Comparison of ENCODE assay signal across 1 cellular context in the genomic region with DNA sequence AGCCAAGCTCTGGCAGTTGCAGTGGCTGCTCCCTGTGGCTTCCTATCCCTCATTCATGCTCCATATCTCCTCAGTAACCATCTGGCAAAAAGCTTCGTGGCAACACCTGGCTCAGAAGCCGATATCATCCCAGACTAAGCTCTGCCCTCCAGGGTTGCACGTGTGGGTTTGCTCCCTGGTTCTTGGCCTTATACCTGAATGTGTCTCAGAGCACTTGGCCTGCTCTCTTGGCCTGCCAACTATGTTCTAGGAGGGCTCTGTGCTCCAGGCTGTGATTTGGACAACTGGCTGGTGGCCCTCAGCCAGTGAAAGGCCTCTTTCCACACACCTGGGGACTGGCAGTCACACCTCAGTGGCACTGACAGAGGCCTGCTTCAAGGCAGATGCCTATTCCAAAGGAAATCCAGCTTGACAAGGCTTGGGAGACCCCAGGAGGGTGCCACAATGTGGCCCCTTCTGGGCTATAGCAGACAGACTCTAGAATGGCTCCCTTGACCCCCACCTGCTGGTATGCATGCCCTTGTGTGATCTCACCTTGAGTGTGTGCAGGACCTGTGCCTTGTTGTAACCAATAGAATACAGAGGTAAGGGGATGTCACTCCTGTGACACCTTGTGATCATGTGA.
TF ChIP-seq lines count a peak whose summit lies in the region.

No MANE protein-coding gene starts in this region.

TF ChIP-seq in HepG2, 621 proteins besides CTCF, POLR2A, EP300 and RAD21:
- TF ChIP-seq KAT7 (CRISPR knock-in tag; IDR thresholded peaks at IDR 0.05; ENCODE audit: borderline replicate concordance), result no peak
- no peak for TF ChIP-seq CENPX (CRISPR knock-in tag; IDR thresholded peaks at IDR 0.05)
- TF ChIP-seq ZNF615 (CRISPR knock-in tag; IDR thresholded peaks at IDR 0.05; ENCODE audit: borderline replicate concordance), result no peak
- TF ChIP-seq SNRNP70 (IDR thresholded peaks at IDR 0.05; ENCODE audit: low read depth, low read length), result no peak
- TF ChIP-seq RELA (CRISPR knock-in tag; IDR thresholded peaks at IDR 0.05), result no peak
- TF ChIP-seq, protein P1, sequence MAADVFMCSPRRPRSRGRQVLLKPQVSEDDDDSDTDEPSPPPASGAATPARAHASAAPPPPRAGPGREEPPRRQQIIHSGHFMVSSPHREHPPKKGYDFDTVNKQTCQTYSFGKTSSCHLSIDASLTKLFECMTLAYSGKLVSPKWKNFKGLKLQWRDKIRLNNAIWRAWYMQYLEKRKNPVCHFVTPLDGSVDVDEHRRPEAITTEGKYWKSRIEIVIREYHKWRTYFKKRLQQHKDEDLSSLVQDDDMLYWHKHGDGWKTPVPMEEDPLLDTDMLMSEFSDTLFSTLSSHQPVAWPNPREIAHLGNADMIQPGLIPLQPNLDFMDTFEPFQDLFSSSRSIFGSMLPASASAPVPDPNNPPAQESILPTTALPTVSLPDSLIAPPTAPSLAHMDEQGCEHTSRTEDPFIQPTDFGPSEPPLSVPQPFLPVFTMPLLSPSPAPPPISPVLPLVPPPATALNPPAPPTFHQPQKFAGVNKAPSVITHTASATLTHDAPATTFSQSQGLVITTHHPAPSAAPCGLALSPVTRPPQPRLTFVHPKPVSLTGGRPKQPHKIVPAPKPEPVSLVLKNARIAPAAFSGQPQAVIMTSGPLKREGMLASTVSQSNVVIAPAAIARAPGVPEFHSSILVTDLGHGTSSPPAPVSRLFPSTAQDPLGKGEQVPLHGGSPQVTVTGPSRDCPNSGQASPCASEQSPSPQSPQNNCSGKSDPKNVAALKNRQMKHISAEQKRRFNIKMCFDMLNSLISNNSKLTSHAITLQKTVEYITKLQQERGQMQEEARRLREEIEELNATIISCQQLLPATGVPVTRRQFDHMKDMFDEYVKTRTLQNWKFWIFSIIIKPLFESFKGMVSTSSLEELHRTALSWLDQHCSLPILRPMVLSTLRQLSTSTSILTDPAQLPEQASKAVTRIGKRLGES (CRISPR knock-in tag; IDR thresholded peaks at IDR 0.05; ENCODE audit: borderline replicate concordance), result no peak
- TF ChIP-seq, protein P2, sequence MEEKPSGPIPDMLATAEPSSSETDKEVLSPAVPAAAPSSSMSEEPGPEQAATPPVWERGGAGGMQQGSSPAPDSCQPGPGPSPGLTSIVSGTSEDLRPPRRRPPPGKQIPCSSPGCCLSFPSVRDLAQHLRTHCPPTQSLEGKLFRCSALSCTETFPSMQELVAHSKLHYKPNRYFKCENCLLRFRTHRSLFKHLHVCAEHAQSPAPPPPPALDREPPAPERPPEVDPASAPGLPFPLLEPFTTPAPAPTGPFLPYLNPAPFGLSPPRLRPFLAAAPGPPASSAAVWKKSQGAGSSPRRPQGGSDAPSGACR (CRISPR knock-in tag; IDR thresholded peaks at IDR 0.05), result no peak
- no peak for TF ChIP-seq HMGA1 (CRISPR knock-in tag; conservative IDR thresholded peaks at IDR 0.05)
- TF ChIP-seq PBX2 (CRISPR knock-in tag; IDR thresholded peaks at IDR 0.05), result no peak
- no peak for TF ChIP-seq ONECUT2 (CRISPR knock-in tag; IDR thresholded peaks at IDR 0.05)
- TF ChIP-seq ZNF557 (CRISPR knock-in tag; IDR thresholded peaks at IDR 0.05), result no peak
TF ChIP-seq in HepG2: peak in this region for 0.
